26 cellular contexts compared by ENCODE assay signal in genomic region chr6:95741001-95741400, GRCh38.
"Had no signal": no experiment of that assay in that cellular context is flagged by ENCODE, and none has a peak within 500 bp of the region (broad histone marks: within the 10 kb centered on the region; RNA-seq: fewer than 3 reads in every experiment).

No MANE protein-coding gene starts in this region.

- H3K9me3 Mint-ChIP-seq: stimulated activated effector memory CD8-positive, alpha-beta T cell treated with anti-CD3 and anti-CD28 coated beads, Interleukin-12 subunit alpha, Interleukin-12 subunit beta, amount 100 ng/mL, for 72 hours; stimulated activated naive CD8-positive, alpha-beta T cell treated with anti-CD3 and anti-CD28 coated beads, Interleukin-15, Interleukin-2, amounts not matched to agents 100 ng/mL and 50 ng/mL, for 24 hours had no signal

- H3K36me3 Mint-ChIP-seq: naive thymus-derived CD4-positive, alpha-beta T cell; natural killer cell treated with Interleukin-12 subunit alpha and Interleukin-12 subunit beta and Interleukin-15 and Interleukin-18, amount 100 ng/mL, for 72 hours; stimulated activated effector memory CD8-positive, alpha-beta T cell treated with anti-CD3 and anti-CD28 coated beads, Interleukin-12 subunit alpha, Interleukin-12 subunit beta, amount 100 ng/mL, for 72 hours had no signal

- H3K36me3 ChIP-seq: left ventricle myocardium inferior, pancreas, prostate gland, sigmoid colon, spleen, suprapubic skin, thoracic aorta, tibial artery, upper lobe of right lung had no signal

- DNase-seq: islet precursor cell; left ventricle myocardium inferior; midbrain; mucosa of descending colon; naive thymus-derived CD4-positive, alpha-beta T cell; nucleus accumbens; pancreas; posterior cingulate gyrus; retina; right cardiac atrium; sigmoid colon; small intestine; spleen; stimulated activated CD4-positive, alpha-beta T cell treated with anti-CD3 and anti-CD28 coated beads, Interleukin-4, amount 100 ng/mL, for 24 hours; stimulated activated naive CD4-positive, alpha-beta T cell; tibial artery; trophoblast cell; upper lobe of right lung had no signal

- H3K27ac Mint-ChIP-seq: naive thymus-derived CD4-positive, alpha-beta T cell; natural killer cell treated with Interleukin-12 subunit alpha and Interleukin-12 subunit beta and Interleukin-15 and Interleukin-18, amount 100 ng/mL, for 72 hours; stimulated activated effector memory CD8-positive, alpha-beta T cell treated with anti-CD3 and anti-CD28 coated beads, Interleukin-12 subunit alpha, Interleukin-12 subunit beta, amount 100 ng/mL, for 72 hours; stimulated activated naive CD8-positive, alpha-beta T cell treated with anti-CD3 and anti-CD28 coated beads, Interleukin-15, Interleukin-2, amounts not matched to agents 100 ng/mL and 50 ng/mL, for 24 hours had no signal

- H3K4me1 ChIP-seq: left ventricle myocardium inferior, pancreas, prostate gland, sigmoid colon, spleen, suprapubic skin, tibial artery, upper lobe of right lung had no signal

- ATAC-seq: mucosa of descending colon; naive thymus-derived CD4-positive, alpha-beta T cell; natural killer cell treated with Interleukin-12 subunit alpha and Interleukin-12 subunit beta and Interleukin-15 and Interleukin-18, amount 100 ng/mL, for 72 hours; pancreas; right cardiac atrium; stimulated activated effector memory CD8-positive, alpha-beta T cell treated with anti-CD3 and anti-CD28 coated beads, Interleukin-12 subunit alpha, Interleukin-12 subunit beta, amount 100 ng/mL, for 72 hours; upper lobe of right lung had no signal

- H3K4me3 ChIP-seq: hepatocyte, left ventricle myocardium inferior, lung, mucosa of descending colon, pancreas, prostate gland, sigmoid colon, spleen, suprapubic skin, thoracic aorta, tibial artery, upper lobe of right lung had no signal

- H3K27ac ChIP-seq: hepatocyte, left ventricle myocardium inferior, pancreas, prostate gland, sigmoid colon, spleen, suprapubic skin, thoracic aorta, tibial artery, upper lobe of right lung had no signal

- H3K27me3 ChIP-seq: hepatocyte, pancreas, sigmoid colon, spleen, suprapubic skin, tibial artery, upper lobe of right lung had no signal

- H3K4me3 Mint-ChIP-seq: naive thymus-derived CD4-positive, alpha-beta T cell; natural killer cell treated with Interleukin-12 subunit alpha and Interleukin-12 subunit beta and Interleukin-15 and Interleukin-18, amount 100 ng/mL, for 72 hours; stimulated activated effector memory CD8-positive, alpha-beta T cell treated with anti-CD3 and anti-CD28 coated beads, Interleukin-12 subunit alpha, Interleukin-12 subunit beta, amount 100 ng/mL, for 72 hours; stimulated activated naive CD8-positive, alpha-beta T cell treated with anti-CD3 and anti-CD28 coated beads, Interleukin-15, Interleukin-2, amounts not matched to agents 100 ng/mL and 50 ng/mL, for 24 hours had no signal

- H3K27me3 Mint-ChIP-seq: natural killer cell treated with Interleukin-12 subunit alpha and Interleukin-12 subunit beta and Interleukin-15 and Interleukin-18, amount 100 ng/mL, for 72 hours; stimulated activated naive CD8-positive, alpha-beta T cell treated with anti-CD3 and anti-CD28 coated beads, Interleukin-15, Interleukin-2, amounts not matched to agents 100 ng/mL and 50 ng/mL, for 24 hours had no signal

- H3K79me2 ChIP-seq: hepatocyte had no signal

- H3K4me1 Mint-ChIP-seq: naive thymus-derived CD4-positive, alpha-beta T cell; stimulated activated effector memory CD8-positive, alpha-beta T cell treated with anti-CD3 and anti-CD28 coated beads, Interleukin-12 subunit alpha, Interleukin-12 subunit beta, amount 100 ng/mL, for 72 hours had no signal

- H3K4me2 ChIP-seq: hepatocyte had no signal
